Comparison of ENCODE assay signal across 1 cellular context in the genomic region with DNA sequence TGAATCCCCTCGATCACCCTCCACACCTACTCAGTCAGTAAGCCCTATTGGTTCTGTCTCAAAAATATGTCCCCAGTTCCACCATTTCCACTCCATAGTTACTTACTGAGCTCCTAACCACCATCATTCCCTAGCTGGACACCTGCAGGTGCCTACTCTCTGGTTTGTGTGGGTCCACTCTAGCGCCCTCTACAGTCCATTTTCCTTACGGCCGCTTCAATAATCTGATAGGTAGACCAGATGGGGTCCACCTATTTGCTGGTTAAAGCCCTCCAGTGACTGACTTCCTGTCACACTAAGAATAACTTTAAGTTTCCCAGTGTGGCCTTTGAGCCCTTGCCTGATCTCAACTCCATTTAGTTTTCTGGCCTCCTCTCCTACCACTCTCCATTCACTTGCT.
TF ChIP-seq lines count a peak whose summit lies in the region.

No MANE protein-coding gene starts in this region.

TF ChIP-seq in K562, 482 proteins besides CTCF, POLR2A, EP300 and RAD21:
- TF ChIP-seq, protein P1, sequence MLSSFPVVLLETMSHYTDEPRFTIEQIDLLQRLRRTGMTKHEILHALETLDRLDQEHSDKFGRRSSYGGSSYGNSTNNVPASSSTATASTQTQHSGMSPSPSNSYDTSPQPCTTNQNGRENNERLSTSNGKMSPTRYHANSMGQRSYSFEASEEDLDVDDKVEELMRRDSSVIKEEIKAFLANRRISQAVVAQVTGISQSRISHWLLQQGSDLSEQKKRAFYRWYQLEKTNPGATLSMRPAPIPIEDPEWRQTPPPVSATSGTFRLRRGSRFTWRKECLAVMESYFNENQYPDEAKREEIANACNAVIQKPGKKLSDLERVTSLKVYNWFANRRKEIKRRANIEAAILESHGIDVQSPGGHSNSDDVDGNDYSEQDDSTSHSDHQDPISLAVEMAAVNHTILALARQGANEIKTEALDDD (IDR thresholded peaks at IDR 0.05), result no peak
- TF ChIP-seq ZNF444 (CRISPR knock-in tag; IDR thresholded peaks at IDR 0.05) (no peak), NR4A1 (CRISPR knock-in tag; IDR thresholded peaks at IDR 0.05) (no peak), NR4A1 (tag; IDR thresholded peaks at IDR 0.05) (no peak), ZKSCAN8 (CRISPR knock-in tag; IDR thresholded peaks at IDR 0.05) (no peak), HMGXB4 (CRISPR knock-in tag; IDR thresholded peaks at IDR 0.05) (no peak)
